Comparison of ENCODE assay signal across 27 cellular contexts in genomic region chr5:174844971-174845370, GRCh38.
DNase-seq lines count a peak whose midpoint lies in the region; ATAC-seq and TF ChIP-seq lines count a peak whose summit lies in the region.
"Had no signal": no experiment of that assay in that cellular context is flagged by ENCODE, and none has a peak within 500 bp of the region (broad histone marks: within the 10 kb centered on the region; RNA-seq: fewer than 3 reads in every experiment).

No MANE protein-coding gene starts in this region.

- no peaks in the 10 kb centered on the region for H3K36me3 ChIP-seq in heart left ventricle
- H3K36me3 ChIP-seq in right atrium auricular region = no peaks in the 10 kb centered on the region
- no peaks in the 10 kb centered on the region for H3K36me3 ChIP-seq in heart right ventricle
- no peaks in the 10 kb centered on the region for H3K36me3 ChIP-seq in rectal smooth muscle tissue (ENCODE audit: control insufficient read depth, insufficient read depth, low read length)
- H3K36me3 ChIP-seq: cardiac muscle cell, esophagus squamous epithelium, thyroid gland had no signal

- DNase-seq in heart left ventricle = peak in 3 of 5 donors; percentile 15 to 52 (median 28)
- no peak for DNase-seq in right atrium auricular region (ENCODE audit: low spot score)
- no peak for DNase-seq in heart right ventricle
- DNase-seq in stimulated activated CD4-positive, alpha-beta T cell treated with anti-CD3 and anti-CD28 coated beads, Interleukin-1b, Interleukin-23, amount 100 ng/mL, for 48 hours = no peak
- DNase-seq in putamen (ENCODE audit: low spot score) = no peak
- DNase-seq: activated CD4-positive, alpha-beta T cell treated with anti-CD3 and anti-CD28 coated beads, Interleukin-2, amount 50 U/mL, for 48 hours; activated naive CD4-positive, alpha-beta T cell treated with anti-CD3 and anti-CD28 coated beads for 36 hours; CD8-positive, alpha-beta memory T cell; cortex of kidney; DMS 273 treated with DMSO at 0.1 percent for 48 hours; esophagus squamous epithelium; glutamatergic neuron; HFFc6; IMR-90; kidney; NCI-H1092; NCI-H1930; NCI-H345; posterior cingulate gyrus; T-helper 1 cell; thyroid gland had no signal

- TF ChIP-seq POLR2A in heart left ventricle (IDR thresholded peaks at IDR 0.05) = no peak

- intact Hi-C loops in heart left ventricle (cut with DNase I) (no loop called here), heart right ventricle (cut with DNase I) (no loop called here)

- 61 to 74% (median 67%) methylated on average over 3 of the region's 3 CpGs for WGBS in heart left ventricle, 4 donors
- 64 to 67% methylated on average over 3 of the region's 3 CpGs for WGBS in heart right ventricle, 2 donors

- no peaks in the 10 kb centered on the region for H3K27me3 ChIP-seq in heart left ventricle
- no peaks in the 10 kb centered on the region for H3K27me3 ChIP-seq in right atrium auricular region
- H3K27me3 ChIP-seq in heart right ventricle = peaks cover 0 to 4% (median 0%) of the 10 kb centered on the region in 7 donors
- H3K27me3 ChIP-seq in rectal smooth muscle tissue (ENCODE audit: control insufficient read depth, insufficient read depth, low read length) = no peaks in the 10 kb centered on the region
- H3K27me3 ChIP-seq: cardiac muscle cell, esophagus squamous epithelium, thyroid gland had no signal

- H3K4me1 ChIP-seq in heart left ventricle (peaks cover 0 to 14% (median 0%) of the 10 kb centered on the region in 12 donors), right atrium auricular region (no peaks in the 10 kb centered on the region), heart right ventricle (peaks cover 0 to 10% (median 0%) of the 10 kb centered on the region in 9 donors), rectal smooth muscle tissue (ENCODE audit: control insufficient read depth, insufficient read depth, low read length) (peaks cover 3% of the 10 kb centered on the region)
- H3K4me1 ChIP-seq: thyroid gland had no signal

- H3K4me3 ChIP-seq in heart left ventricle (no peak overlapping the region), right atrium auricular region (no peak overlapping the region), heart right ventricle (no peak overlapping the region), rectal smooth muscle tissue (ENCODE audit: low read length) (no peak overlapping the region)
- H3K4me3 ChIP-seq: cardiac muscle cell, esophagus squamous epithelium, GM23338, lung, thyroid gland had no signal

- H3K27ac ChIP-seq in heart left ventricle (peak overlapping the region in 6 of 12 donors; percentile 12 to 59 (median 50)), right atrium auricular region (no peak overlapping the region), heart right ventricle (peak overlapping the region in 5 of 10 donors; percentile 16 to 64 (median 47)), rectal smooth muscle tissue (ENCODE audit: low read depth, low read length) (peak overlapping the region; percentile 77)
- H3K27ac ChIP-seq: cardiac muscle cell, esophagus squamous epithelium, thyroid gland had no signal

- no peak overlapping the region for H3K9ac ChIP-seq in rectal smooth muscle tissue (ENCODE audit: low read length)

- H3K9me3 ChIP-seq in heart left ventricle = peaks cover 0 to 2% (median 0%) of the 10 kb centered on the region in 12 donors
- H3K9me3 ChIP-seq in right atrium auricular region = no peaks in the 10 kb centered on the region
- peaks cover 0 to 11% (median 0%) of the 10 kb centered on the region in 11 donors for H3K9me3 ChIP-seq in heart right ventricle
- H3K9me3 ChIP-seq: esophagus squamous epithelium, thyroid gland had no signal

- ATAC-seq in heart left ventricle (peak; percentile 55 to 84 (median 64)), heart right ventricle (peak in 7 of 8 donors; percentile 22 to 84 (median 59)), HG02938 (IDR thresholded peaks at IDR 0.05; ENCODE audit: unreplicated experiment) (no peak), HG03108 (IDR thresholded peaks at IDR 0.05; ENCODE audit: unreplicated experiment) (no peak)
- ATAC-seq: GM23338 had no signal

- TF ChIP-seq CTCF in heart left ventricle (IDR thresholded peaks at IDR 0.05) (no peak), right atrium auricular region (IDR thresholded peaks at IDR 0.05) (no peak), heart right ventricle (IDR thresholded peaks at IDR 0.05) (no peak)

Comparison
In these comparisons a context has a peak if more than half of its experiments do, and no peak if none do; other contexts are left out.
1. DNase-seq: peak in heart left ventricle (3 of 5); none in right atrium auricular region (single experiment), heart right ventricle (0 of 2), stimulated activated CD4-positive, alpha-beta T cell treated with anti-CD3 and anti-CD28 coated beads, Interleukin-1b, Interleukin-23, amount 100 ng/mL, for 48 hours (single experiment) and putamen (single experiment).
2. ATAC-seq: peak in heart left ventricle (4 of 4) and heart right ventricle (7 of 8); none in HG02938 (single experiment) and HG03108 (single experiment).